ENCODE assay signal across 26 cellular contexts in the genomic region with DNA sequence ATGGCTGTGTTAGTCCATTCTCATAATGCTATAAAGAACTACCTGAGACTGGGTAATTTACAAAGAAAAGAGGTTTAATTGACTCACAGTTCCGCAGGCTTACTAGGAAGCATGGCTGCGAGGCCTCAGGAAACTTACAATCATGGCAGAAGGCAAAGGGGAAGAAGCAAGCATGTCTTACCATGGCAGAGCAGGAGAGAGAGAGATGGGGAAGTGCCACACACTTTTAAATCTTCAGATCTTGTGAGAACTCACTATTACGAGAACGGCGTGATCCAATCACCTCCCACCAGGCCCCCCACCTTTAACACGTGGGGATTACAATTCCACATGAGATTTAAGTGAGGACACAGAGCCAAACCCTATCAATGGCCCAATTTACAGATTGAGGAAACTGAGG.
"Had no signal": no experiment of that assay in that cellular context is flagged by ENCODE, and none has a peak within 500 bp of the region (broad histone marks: within the 10 kb centered on the region; RNA-seq: fewer than 3 reads in every experiment).

No MANE protein-coding gene starts in this region.

- H3K9me3 Mint-ChIP-seq: activated CD4-positive, alpha-beta memory T cell treated with anti-CD3 and anti-CD28 coated beads, Interleukin-2, amount 10 ng/mL, durations not matched to agents 7 days and 5 days; activated naive CD8-positive, alpha-beta T cell treated with anti-CD3 and anti-CD28 coated beads for 36 hours; central memory CD8-positive, alpha-beta T cell had no signal

- H2AFZ ChIP-seq: PC-9 had no signal

- H3K27me3 ChIP-seq: brain microvascular endothelial cell, cardiac muscle cell, MG63 had no signal

- H3K4me2 ChIP-seq: PC-9 had no signal

- H3K27ac Mint-ChIP-seq: activated CD4-positive, alpha-beta memory T cell treated with anti-CD3 and anti-CD28 coated beads, Interleukin-2, amount 10 ng/mL, durations not matched to agents 7 days and 5 days; activated CD8-positive, alpha-beta memory T cell treated with anti-CD3 and anti-CD28 coated beads, Interleukin-2, amount 10 ng/mL, durations not matched to agents 7 days and 5 days; activated naive CD8-positive, alpha-beta T cell treated with anti-CD3 and anti-CD28 coated beads for 36 hours had no signal

- H3K27ac ChIP-seq: brain microvascular endothelial cell, PC-9, VCaP had no signal

- DNase-seq: activated CD4-positive, alpha-beta T cell treated with anti-CD3 and anti-CD28 coated beads for 1 hour; activated CD4-positive, alpha-beta T cell treated with anti-CD3 and anti-CD28 coated beads for 48 hours; activated CD8-positive, alpha-beta memory T cell treated with anti-CD3 and anti-CD28 coated beads for 24 hours; activated CD8-positive, alpha-beta memory T cell treated with anti-CD3 and anti-CD28 coated beads, Interleukin-2, amount 10 ng/mL, durations not matched to agents 7 days and 5 days; activated CD8-positive, alpha-beta memory T cell treated with anti-CD3 and anti-CD28 coated beads, Interleukin-2, amount 50 U/mL, for 48 hours; activated effector memory CD4-positive, alpha-beta T cell treated with Interleukin-2 at 50 U/mL for 16 hours; activated naive CD4-positive, alpha-beta T cell treated with anti-CD3 and anti-CD28 coated beads, Interleukin-2, amount 50 U/mL, for 16 hours; activated naive CD8-positive, alpha-beta T cell treated with anti-CD3 and anti-CD28 coated beads for 36 hours; amniotic stem cell; aorta; brain microvascular endothelial cell; MG63; NCI-H1105; NCI-H1694; NCI-H2029; NCI-H748 treated with DMSO at 0.1 percent for 48 hours; PC-9; SW 1271; T-helper 1 cell; T-helper 2 cell; T-helper 9 cell had no signal

- H3K4me3 Mint-ChIP-seq: activated CD4-positive, alpha-beta memory T cell treated with anti-CD3 and anti-CD28 coated beads, Interleukin-2, amount 10 ng/mL, durations not matched to agents 7 days and 5 days; activated CD8-positive, alpha-beta memory T cell treated with anti-CD3 and anti-CD28 coated beads, Interleukin-2, amount 10 ng/mL, durations not matched to agents 7 days and 5 days; activated naive CD8-positive, alpha-beta T cell treated with anti-CD3 and anti-CD28 coated beads for 36 hours; central memory CD8-positive, alpha-beta T cell had no signal

- H3K4me3 ChIP-seq: cardiac muscle cell, MG63, PC-9 had no signal

- H3K4me1 Mint-ChIP-seq: activated CD8-positive, alpha-beta memory T cell treated with anti-CD3 and anti-CD28 coated beads, Interleukin-2, amount 10 ng/mL, durations not matched to agents 7 days and 5 days had no signal

- H3K36me3 Mint-ChIP-seq: activated CD8-positive, alpha-beta memory T cell treated with anti-CD3 and anti-CD28 coated beads, Interleukin-2, amount 10 ng/mL, durations not matched to agents 7 days and 5 days; activated naive CD8-positive, alpha-beta T cell treated with anti-CD3 and anti-CD28 coated beads for 36 hours had no signal

- FAIRE-seq: RCC 7860 had no signal

- H3K9me3 ChIP-seq: MG63 had no signal

- H3K27me3 Mint-ChIP-seq: activated CD8-positive, alpha-beta memory T cell treated with anti-CD3 and anti-CD28 coated beads, Interleukin-2, amount 10 ng/mL, durations not matched to agents 7 days and 5 days; activated naive CD8-positive, alpha-beta T cell treated with anti-CD3 and anti-CD28 coated beads for 36 hours had no signal

- H3K36me3 ChIP-seq: brain microvascular endothelial cell, cardiac muscle cell, MG63 had no signal
